Comparison of ENCODE assay signal across 8 cellular contexts in the genomic region with DNA sequence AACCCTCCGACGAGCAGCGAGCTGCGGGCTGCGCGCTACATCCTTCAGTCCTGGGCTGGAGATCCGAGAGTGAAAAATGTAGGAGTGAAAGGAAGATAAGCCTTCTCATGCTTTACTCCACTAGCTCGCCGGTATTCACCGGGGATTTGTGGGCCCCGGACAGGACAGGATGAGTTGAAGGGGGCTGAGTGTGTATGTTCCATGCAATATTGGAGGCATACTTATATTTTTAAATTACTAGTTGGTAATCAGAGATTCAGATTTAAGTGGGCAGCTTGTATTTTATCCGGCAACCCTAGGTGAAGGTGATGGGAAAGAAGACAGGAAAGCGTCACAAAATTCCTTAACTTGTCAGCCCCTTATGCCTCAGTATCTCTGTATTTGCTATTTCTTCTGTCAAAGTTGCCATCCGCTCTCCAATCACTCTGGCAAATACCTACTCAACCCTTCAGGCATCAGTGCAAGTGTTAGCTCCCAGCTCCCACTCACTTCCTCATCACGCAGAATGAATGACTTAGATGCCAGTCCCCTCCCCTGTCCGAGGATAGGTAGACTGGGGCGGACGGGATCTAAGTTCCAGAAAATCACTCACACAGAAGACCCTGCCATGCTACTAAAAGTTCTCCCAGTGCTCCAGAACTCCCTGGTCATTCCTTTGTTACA. TPM values are rescaled to one million over a fixed set of nuclear protein-coding genes. Genes with fewer than 3 reads are reported as not detected.
DNase-seq lines count a peak whose midpoint lies in the region; ATAC-seq and TF ChIP-seq lines count a peak whose summit lies in the region.

No MANE protein-coding gene starts in this region.

- no peak for TF ChIP-seq CTCF in SU-DHL-6 (IDR thresholded peaks at IDR 0.05; ENCODE audit: insufficient read depth, low read length, poor library complexity, severe bottlenecking)
- no peak for TF ChIP-seq CTCF in neural cell (IDR thresholded peaks at IDR 0.05; ENCODE audit: poor library complexity, severe bottlenecking)

- peak overlapping the region; percentile 93 for H3K4me3 ChIP-seq in SU-DHL-6 (ENCODE audit: insufficient read depth, low read length, poor library complexity, severe bottlenecking)
- H3K4me3 ChIP-seq in neural cell (ENCODE audit: low read length), result peak overlapping the region; percentile 83

- H2AFZ ChIP-seq in SU-DHL-6 (ENCODE audit: low read depth, low read length, severe bottlenecking), result peak overlapping the region; percentile 99
- peak overlapping the region; percentile 60 for H2AFZ ChIP-seq in neural cell (ENCODE audit: low read depth, low read length)

- H3K36me3 ChIP-seq in SU-DHL-6 (ENCODE audit: low read length) (no peaks in the 10 kb centered on the region), neural cell (ENCODE audit: insufficient read depth, low read length) (no peaks in the 10 kb centered on the region)

- DNase-seq in G401 (ENCODE audit: low spot score) (peak; percentile 64), NCI-H1092 (lab: John Stamatoyannopoulos, UW) (no peak), putamen (ENCODE audit: low spot score) (no peak), hepatic stellate cell (ENCODE audit: low spot score) (no peak)

- no peak for TF ChIP-seq RAD21 in neural cell (conservative IDR thresholded peaks at IDR 0.05)

- peak overlapping the region; percentile 86 for H3K4me2 ChIP-seq in SU-DHL-6 (ENCODE audit: low read depth, low read length, poor library complexity, severe bottlenecking)
- H3K4me2 ChIP-seq in neural cell (ENCODE audit: low read length), result peak overlapping the region; percentile 49

- ATAC-seq in HG02852 (IDR thresholded peaks at IDR 0.05; ENCODE audit: unreplicated experiment) (peak; percentile 34), esophagus mucosa (peak; percentile 37)

- H4K20me1 ChIP-seq in SU-DHL-6 (ENCODE audit: low read depth, low read length), result no peaks in the 10 kb centered on the region
- no peaks in the 10 kb centered on the region for H4K20me1 ChIP-seq in neural cell (ENCODE audit: insufficient read depth)

- H3K27ac ChIP-seq in SU-DHL-6 (ENCODE audit: low read depth, low read length) (0 out of 2 replicates have a peak overlapping the region, but pooled peaks have one; percentile 13), neural cell (ENCODE audit: low read length) (peak overlapping the region; percentile 82)

- H3K27me3 ChIP-seq in SU-DHL-6 (ENCODE audit: low read length), result no peaks in the 10 kb centered on the region
- no peaks in the 10 kb centered on the region for H3K27me3 ChIP-seq in neural cell (ENCODE audit: insufficient read depth, low read depth, low read length)

- peak overlapping the region; percentile 78 for H3K9ac ChIP-seq in SU-DHL-6 (ENCODE audit: low read length)
- peak overlapping the region; percentile 72 for H3K9ac ChIP-seq in neural cell (ENCODE audit: low read length)

- in situ Hi-C loops in G401 (cut with HindIII; ENCODE audit: low sequenced_read_pairs), result no loop called here

- no peaks in the 10 kb centered on the region for H3K9me3 ChIP-seq in SU-DHL-6 (ENCODE audit: insufficient read depth, low read length)
- no peaks in the 10 kb centered on the region for H3K9me3 ChIP-seq in neural cell (ENCODE audit: low read length)

- H3K9me2 ChIP-seq in SU-DHL-6 (replicated peaks; ENCODE audit: insufficient read depth, low read length) (no peaks in the 10 kb centered on the region), neural cell (ENCODE audit: insufficient read depth, low read length) (no peaks in the 10 kb centered on the region)

- no peaks in the 10 kb centered on the region for H3K79me2 ChIP-seq in SU-DHL-6 (ENCODE audit: insufficient read depth, low read length)
- no peaks in the 10 kb centered on the region for H3K79me2 ChIP-seq in neural cell (replicated peaks; ENCODE audit: insufficient read depth, low read length)

- TF ChIP-seq EP300 in neural cell (conservative IDR thresholded peaks at IDR 0.05; ENCODE audit: poor library complexity, severe bottlenecking), result no peak

- 0 out of 2 replicates have a peak, but pooled peaks cover 3% of the 10 kb centered on the region for H3F3A ChIP-seq in SU-DHL-6 (ENCODE audit: insufficient read depth)
- H3F3A ChIP-seq in neural cell (ENCODE audit: insufficient read depth, low read length, poor library complexity, severe bottlenecking), result peaks cover 5% of the 10 kb centered on the region

TF ChIP-seq in neural cell, 6 proteins besides CTCF, POLR2A, EP300 and RAD21:
- TF ChIP-seq MXI1 (conservative IDR thresholded peaks at IDR 0.05; ENCODE audit: poor library complexity, severe bottlenecking) (no peak), TAF1 (IDR thresholded peaks at IDR 0.05; ENCODE audit: low read depth) (peak; percentile 85), REST (IDR thresholded peaks at IDR 0.05; ENCODE audit: borderline replicate concordance) (peak; percentile 63), POLR2AphosphoS5 (IDR thresholded peaks at IDR 0.05) (peak; percentile 44), EZH2 (IDR thresholded peaks at IDR 0.05; ENCODE audit: borderline replicate concordance, insufficient read depth, low read length, poor library complexity, severe bottlenecking) (no peak), SMC3 (conservative IDR thresholded peaks at IDR 0.05; ENCODE audit: poor library complexity) (peak; percentile 2)

RNA-seq across cellular contexts. Expression of gene PIGM, which starts 0.5 kb away (rescaled TPM):
- total RNA-seq in G401 (2014; rRNA removed; shearing (Covaris generic)), result 2.5 and 3.2 TPM in 2 replicates
- 3.3 TPM for total RNA-seq in esophagus mucosa
- 3.4 and 3.8 TPM in 2 replicates for polyA plus RNA-seq in neural cell
- 7.3 and 9.7 TPM in 2 replicates for polyA minus RNA-seq in neural cell

RNA-seq across cellular contexts. Expression of gene KCNJ10, which starts 37.7 kb away (rescaled TPM):
- not detected in 2 replicates for total RNA-seq in G401 (2014; rRNA removed; shearing (Covaris generic))
- total RNA-seq in esophagus mucosa, result not detected
- polyA plus RNA-seq in neural cell, result not detected in 2 replicates
- polyA minus RNA-seq in neural cell, result not detected in 2 replicates

RNA-seq across cellular contexts. Expression of gene KCNJ9, which starts 49.0 kb away (rescaled TPM):
- not detected in 2 replicates for total RNA-seq in G401 (2014; rRNA removed; shearing (Covaris generic))
- not detected for total RNA-seq in esophagus mucosa
- 8.0 and 9.8 TPM in 2 replicates for polyA plus RNA-seq in neural cell
- polyA minus RNA-seq in neural cell, result 12.3 and 13.1 TPM in 2 replicates
